9 cellular contexts compared by ENCODE assay signal in genomic region chr4:186029731-186030421, GRCh38. TPM values are rescaled to one million over a fixed set of nuclear protein-coding genes. Genes with fewer than 3 reads are reported as not detected.
DNase-seq lines count a peak whose midpoint lies in the region; ATAC-seq and TF ChIP-seq lines count a peak whose summit lies in the region.
"Had no signal": no experiment of that assay in that cellular context is flagged by ENCODE, and none has a peak within 500 bp of the region (broad histone marks: within the 10 kb centered on the region; RNA-seq: fewer than 3 reads in every experiment).

No MANE protein-coding gene starts in this region.

- intact Hi-C loops in adrenal gland (cut with DNase I) (loop anchor here (10.0 kb wide), 2 partner anchors 245 to 385 kb away; no protein-coding TSS in a partner anchor), left ventricle myocardium superior (cut with micrococcal nuclease) (no loop called here)

- ATAC-seq in left ventricle myocardium superior (peak; percentile 96), GM18511 (IDR thresholded peaks at IDR 0.05; ENCODE audit: unreplicated experiment) (no peak), HG03108 (IDR thresholded peaks at IDR 0.05; ENCODE audit: unreplicated experiment) (no peak), HG02763 (IDR thresholded peaks at IDR 0.05; ENCODE audit: unreplicated experiment) (no peak)

- H3K4me1 ChIP-seq in adrenal gland (replicated peaks in 1 of 2): peaks cover 25 to 26% of the 10 kb centered on the region in 2 donors

- no peak for TF ChIP-seq CTCF in adrenal gland (IDR thresholded peaks at IDR 0.05)

- H3K27ac ChIP-seq in adrenal gland: peak overlapping the region; percentile 75 to 88 (median 82)

- no peaks in the 10 kb centered on the region for H3K36me3 ChIP-seq in adrenal gland (replicated peaks in 1 of 2)

- DNase-seq in GM03348 (ENCODE audit: low spot score) (peak; percentile 69), adrenal gland (peak; percentile 79 to 96 (median 85)), left ventricle myocardium superior (peak; percentile 89), pulmonary artery endothelial cell (ENCODE audit: low read depth, low spot score) (peak; percentile 50), GOT3 (lab: John Stamatoyannopoulos, UW) (no peak)
- DNase-seq: activated CD4-positive, alpha-beta T cell treated with anti-CD3 and anti-CD28 coated beads, Interleukin-2, amount 10 ng/mL, durations not matched to agents 24 days and 14 days had no signal

- no peaks in the 10 kb centered on the region for H3K27me3 ChIP-seq in adrenal gland

- peak in 1 of 2 donors; percentile 51 for TF ChIP-seq POLR2A in adrenal gland (IDR thresholded peaks at IDR 0.05)

- H3K9me3 ChIP-seq in adrenal gland (replicated peaks in 1 of 3): no peaks in the 10 kb centered on the region

- peak overlapping the region in 1 of 4 donors; percentile 27 for H3K4me3 ChIP-seq in adrenal gland

- 7 to 18% (median 15%) methylated on average over 11 of the region's 11 CpGs for WGBS in adrenal gland, 4 donors

RNA-seq across cellular contexts. Expression of gene TLR3, which starts 39.1 kb away (rescaled TPM):
- total RNA-seq in adrenal gland (10 to 100 TPM in 6 of 8 donors, 1 to 10 TPM in 2; 7.0 to 27.2 (median 14.1) TPM), left ventricle myocardium superior (6.3 TPM), pulmonary artery endothelial cell (1.6 and 7.0 TPM in 2 replicates)
- polyA plus RNA-seq in adrenal gland: 10 to 100 TPM in 1 of 3 donors, 1 to 10 TPM in 2; 1.3 to 17.9 (median 1.9) TPM
- total RNA-seq: activated CD4-positive, alpha-beta T cell treated with anti-CD3 and anti-CD28 coated beads, Interleukin-2, amount 10 ng/mL, durations not matched to agents 24 days and 14 days had no signal
